In the genomic region with DNA sequence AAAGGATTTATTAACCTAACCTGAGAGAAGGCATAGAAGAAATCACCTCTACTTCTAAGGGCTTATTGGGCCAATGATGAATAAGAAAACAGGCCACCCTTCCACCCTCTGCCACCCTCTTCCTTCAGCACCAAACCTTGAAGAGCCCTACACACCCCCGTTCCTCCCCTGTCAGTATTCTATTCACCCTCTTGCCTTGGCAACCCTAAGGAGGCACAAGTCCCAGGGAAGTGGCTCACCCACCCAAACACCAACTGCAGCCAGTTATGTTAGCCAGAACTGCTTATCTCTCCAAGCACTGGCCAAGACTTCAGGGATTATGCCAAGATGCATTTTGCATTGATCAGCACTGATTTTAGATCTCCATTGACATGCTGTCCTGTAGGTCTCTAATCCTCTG, we compare ENCODE assay signal across 28 cellular contexts. TPM values are rescaled to one million over a fixed set of nuclear protein-coding genes. Genes with fewer than 3 reads are reported as not detected.
"Had no signal": no experiment of that assay in that cellular context is flagged by ENCODE, and none has a peak within 500 bp of the region (broad histone marks: within the 10 kb centered on the region; RNA-seq: fewer than 3 reads in every experiment).

No MANE protein-coding gene starts in this region.

- H3K27me3 ChIP-seq: adrenal gland, breast epithelium, cardiac muscle cell, esophagus muscularis mucosa, foreskin keratinocyte, gastrocnemius medialis had no signal

- H3K36me3 ChIP-seq: adrenal gland, breast epithelium, cardiac muscle cell, esophagus muscularis mucosa, gastrocnemius medialis had no signal

- H3K27ac ChIP-seq: adrenal gland, breast epithelium, cardiac muscle cell, coronary artery, foreskin keratinocyte, gastrocnemius medialis had no signal

- H3K4me1 ChIP-seq: breast epithelium, foreskin keratinocyte had no signal

- ATAC-seq: activated CD4-positive, alpha-beta T cell treated with anti-CD3 and anti-CD28 coated beads for 36 hours; activated CD8-positive, alpha-beta memory T cell treated with anti-CD3 and anti-CD28 coated beads, Interleukin-2, amount 10 ng/mL, durations not matched to agents 7 days and 5 days; activated CD8-positive, alpha-beta T cell treated with anti-CD3 and anti-CD28 coated beads, Interleukin-2, amount 10 ng/mL, durations not matched to agents 7 days and 5 days; activated naive CD8-positive, alpha-beta T cell treated with anti-CD3 and anti-CD28 coated beads, Interleukin-2, amount 50 U/mL, for 24 hours; effector memory CD8-positive, alpha-beta T cell; foreskin keratinocyte; gastrocnemius medialis had no signal

- DNase-seq: activated CD4-positive, alpha-beta memory T cell treated with anti-CD3 and anti-CD28 coated beads for 36 hours; activated CD4-positive, alpha-beta T cell treated with anti-CD3 and anti-CD28 coated beads for 36 hours; activated CD4-positive, alpha-beta T cell treated with anti-CD3 and anti-CD28 coated beads, Interleukin-2, amount 10 ng/mL, durations not matched to agents 24 days and 14 days; activated CD4-positive, CD25-positive, alpha-beta regulatory T cell; activated CD4-positive, CD25-positive, alpha-beta regulatory T cell treated with anti-CD3 and anti-CD28 coated beads, Interleukin-2, amount 50 U/mL, for 72 hours; activated CD8-positive, alpha-beta memory T cell treated with anti-CD3 and anti-CD28 coated beads, Interleukin-2, amount 10 ng/mL, durations not matched to agents 7 days and 5 days; activated CD8-positive, alpha-beta memory T cell treated with anti-CD3 and anti-CD28 coated beads, Interleukin-2, amount 50 U/mL, for 4 hours; activated CD8-positive, alpha-beta T cell treated with anti-CD3 and anti-CD28 coated beads, Interleukin-2, amount 10 ng/mL, durations not matched to agents 7 days and 5 days; activated effector memory CD4-positive, alpha-beta T cell treated with anti-CD3 and anti-CD28 coated beads, Interleukin-2, amount 50 U/mL, for 16 hours; activated naive CD4-positive, alpha-beta T cell treated with anti-CD3 and anti-CD28 coated beads for 36 hours; activated naive CD8-positive, alpha-beta T cell treated with anti-CD3 and anti-CD28 coated beads for 36 hours; activated naive CD8-positive, alpha-beta T cell treated with anti-CD3 and anti-CD28 coated beads, Interleukin-2, amount 50 U/mL, for 24 hours; activated T-cell treated with anti-CD3 and anti-CD28 coated beads, Interleukin-2, amount 50 U/mL, for 1 hour; activated T-cell treated with anti-CD3 and anti-CD28 coated beads, Interleukin-2, amount 50 U/mL, for 48 hours; adrenal gland; aorta; effector CD4-positive, alpha-beta T cell; effector memory CD8-positive, alpha-beta T cell; erythroblast; foreskin keratinocyte; gastrocnemius medialis; T-helper 2 cell had no signal

- H3K9me3 ChIP-seq: adrenal gland, breast epithelium, esophagus muscularis mucosa, gastrocnemius medialis had no signal

- H3K4me3 ChIP-seq: adrenal gland, breast epithelium, cardiac muscle cell, coronary artery, esophagus muscularis mucosa, gastrocnemius medialis had no signal

RNA-seq across cellular contexts. Expression of a gene that starts 15.9 kb away (rescaled TPM):
- total RNA-seq: activated CD4-positive, alpha-beta T cell treated with anti-CD3 and anti-CD28 coated beads, Interleukin-2, amount 10 ng/mL, durations not matched to agents 24 days and 14 days; activated CD8-positive, alpha-beta memory T cell treated with anti-CD3 and anti-CD28 coated beads, Interleukin-2, amount 10 ng/mL, durations not matched to agents 7 days and 5 days; activated CD8-positive, alpha-beta T cell treated with anti-CD3 and anti-CD28 coated beads, Interleukin-2, amount 10 ng/mL, durations not matched to agents 7 days and 5 days; activated T-helper 1 cell treated with anti-CD3 and anti-CD28 coated beads, Interleukin-12 subunit alpha, Interleukin-12 subunit beta, Interleukin-2, Interleukin-4 antibody, amounts not matched to agents 30 ng/mL and 10 ng/mL and 1 ng/mL, durations not matched to agents 14 hours and 24 hours and 36 hours; T-helper 1 cell treated with Interleukin-12 subunit alpha and Interleukin-12 subunit beta and Interleukin-4 antibody, amounts not matched to agents 30 ng/mL and 1 ng/mL, for 36 hours had no signal
